In genomic region chrX:6941041-6941440, GRCh38 we compare ENCODE assay signal across 15 cellular contexts.
A peak's percentile ranks its signal among the peaks of the same experiment; 100 is the strongest.
DNase-seq lines count a peak whose midpoint lies in the region; ATAC-seq and TF ChIP-seq lines count a peak whose summit lies in the region.
"Had no signal": no experiment of that assay in that cellular context is flagged by ENCODE, and none has a peak within 500 bp of the region (broad histone marks: within the 10 kb centered on the region; RNA-seq: fewer than 3 reads in every experiment).

No MANE protein-coding gene starts in this region.

- no peak overlapping the region for H2AFZ ChIP-seq in IMR-90 (replicated peaks; ENCODE audit: low read length, poor library complexity)
- H2AFZ ChIP-seq in fibroblast of lung (ENCODE audit: low read length) = no peak overlapping the region
- no peak overlapping the region for H2AFZ ChIP-seq in neuronal stem cell (ENCODE audit: low read length)

- no TSS peak for BruUV-seq in IMR-90 (replicated peaks; lab: Mats Ljungman, UMichigan)

- peak; percentile 9 for DNase-seq in Caki2 (ENCODE audit: low read depth)
- DNase-seq in IMR-90 = peak; percentile 8
- peak; percentile 0 to 13 for DNase-seq in fibroblast of lung (ENCODE audit: low read depth in 2 of 2)
- DNase-seq in renal cortical epithelial cell (ENCODE audit: low read depth) = peak; percentile 26
- no peak for DNase-seq in GM10266 (ENCODE audit: extremely low spot score)
- no peak for DNase-seq in neuronal stem cell (ENCODE audit: low spot score)
- DNase-seq in HuH-7 (ENCODE audit: low spot score) = no peak
- DNase-seq: BE2C; CD8-positive, alpha-beta memory T cell; NCI-H1105 treated with DMSO at 0.1 percent for 48 hours; NCI-H187; NCI-H446 had no signal

- no peaks in the 10 kb centered on the region; the same call in 1 of the 2 replicates for H3K9me3 ChIP-seq in IMR-90 (ENCODE audit: control insufficient read depth, insufficient read depth, low read length)
- no peaks in the 10 kb centered on the region for H3K9me3 ChIP-seq in fibroblast of lung (ENCODE audit: control insufficient read depth, insufficient read depth, low read depth, low read length)
- no peaks in the 10 kb centered on the region for H3K9me3 ChIP-seq in neuronal stem cell (replicated peaks in 1 of 2; ENCODE audit: control insufficient read depth in 2 of 2, insufficient read depth in 1 of 2, low read depth in 1 of 2, low read length in 2 of 2)
- H3K9me3 ChIP-seq: BE2C had no signal

- no peak for TF ChIP-seq POLR2A in IMR-90 (IDR thresholded peaks at IDR 0.05; ENCODE audit: low read depth, low read length)

- intact Hi-C loops in IMR-90 (cut with micrococcal nuclease) = no loop called here

- H3K4me2 ChIP-seq in IMR-90 (ENCODE audit: low read depth, low read length) (no peak overlapping the region), fibroblast of lung (ENCODE audit: extremely low read depth, insufficient read depth, low read length) (no peak overlapping the region), neuronal stem cell (ENCODE audit: insufficient read depth, low read length, poor library complexity, severe bottlenecking) (no peak overlapping the region)

- H2BK12ac ChIP-seq in neuronal stem cell (ENCODE audit: low read length) = no peak overlapping the region

- TF ChIP-seq RAD21 in IMR-90 (IDR thresholded peaks at IDR 0.05; ENCODE audit: low read length) = no peak

- no peak overlapping the region for H3K18ac ChIP-seq in IMR-90 (ENCODE audit: low read depth, low read length)
- no peak overlapping the region for H3K18ac ChIP-seq in neuronal stem cell (ENCODE audit: low read length)

- H4K8ac ChIP-seq in IMR-90 (ENCODE audit: low read depth in 2 of 2, low read length in 2 of 2) (no peak overlapping the region), neuronal stem cell (ENCODE audit: low read depth, low read length) (no peak overlapping the region)

- H4K91ac ChIP-seq in IMR-90 (ENCODE audit: insufficient read depth, low read depth, low read length) (no peak overlapping the region), neuronal stem cell (ENCODE audit: low read depth, low read length, poor library complexity) (no peak overlapping the region)

- H3K4me3 ChIP-seq in IMR-90 (ENCODE audit: insufficient read depth, low read depth, low read length) (no peak overlapping the region), fibroblast of lung (replicated peaks in 1 of 4; ENCODE audit: control extremely low read depth in 1 of 4, insufficient read depth in 1 of 4, low read depth in 3 of 4, low read length in 4 of 4) (no peak overlapping the region), neuronal stem cell (ENCODE audit: low read length in 2 of 2) (no peak overlapping the region)
- H3K4me3 ChIP-seq: SK-N-MC had no signal

- no peak overlapping the region for H2BK20ac ChIP-seq in IMR-90 (ENCODE audit: low read depth, low read length)

- no peaks in the 10 kb centered on the region for H3K9me1 ChIP-seq in IMR-90 (ENCODE audit: insufficient read depth, low read length)

- no peak for TF ChIP-seq CTCF in IMR-90 (conservative IDR thresholded peaks at IDR 0.05; ENCODE audit: low read depth, low read length)
- no peak for TF ChIP-seq CTCF in fibroblast of lung (conservative IDR thresholded peaks at IDR 0.05 in 1 of 2, IDR thresholded peaks at IDR 0.05 in 1 of 2; ENCODE audit: low read depth in 1 of 2, low read length in 2 of 2)
- no peak for TF ChIP-seq CTCF in GM10266 (IDR thresholded peaks at IDR 0.05; ENCODE audit: control insufficient read depth, insufficient read depth, low read depth, missing control alignments)

- no peak overlapping the region for H2AK5ac ChIP-seq in IMR-90 (ENCODE audit: low read depth, low read length)
- no peak overlapping the region for H2AK5ac ChIP-seq in neuronal stem cell (ENCODE audit: low read depth, low read length)

- no peak overlapping the region for H3K4ac ChIP-seq in IMR-90 (ENCODE audit: low read depth, low read length)
- no peak overlapping the region for H3K4ac ChIP-seq in neuronal stem cell (ENCODE audit: low read length)

- no peak; the same call in 1 of the 2 replicates for ATAC-seq in IMR-90 (ENCODE audit: low read depth)
- ATAC-seq: Panc1, Right ventricle myocardium inferior had no signal

- no peak overlapping the region for H2BK120ac ChIP-seq in IMR-90 (ENCODE audit: low read depth, low read length)
- H2BK120ac ChIP-seq in neuronal stem cell (ENCODE audit: low read depth, low read length) = no peak overlapping the region

- POLR2A ChIA-PET in IMR-90 (lab: Charles Lee; ENCODE audit: unreplicated experiment) = no interaction called here

- H4K5ac ChIP-seq in IMR-90 (ENCODE audit: low read depth, low read length) = no peak overlapping the region

- H3K14ac ChIP-seq in IMR-90 (replicated peaks; ENCODE audit: low read depth, low read length) = no peak overlapping the region
- no peak overlapping the region for H3K14ac ChIP-seq in neuronal stem cell (ENCODE audit: low read length)

- H3K9ac ChIP-seq in IMR-90 (ENCODE audit: low read depth, low read length) (no peak overlapping the region), fibroblast of lung (ENCODE audit: insufficient read depth, low read length) (no peak overlapping the region), neuronal stem cell (ENCODE audit: low read depth, low read length, poor library complexity) (no peak overlapping the region)

- H3K56ac ChIP-seq in IMR-90 (ENCODE audit: extremely low read depth, insufficient read depth, low read length) = no peak overlapping the region

- H4K20me1 ChIP-seq in IMR-90 (ENCODE audit: insufficient read depth, low read length) (no peaks in the 10 kb centered on the region), fibroblast of lung (ENCODE audit: control insufficient read depth, extremely low read depth, insufficient read depth, low read length) (no peaks in the 10 kb centered on the region)

- dilution Hi-C loops in IMR-90 (cut with HindIII; ENCODE audit: low sequenced_read_pairs, unreplicated experiment) = no loop called here

- no peaks in the 10 kb centered on the region for H3K79me2 ChIP-seq in fibroblast of lung (ENCODE audit: control insufficient read depth, insufficient read depth, low read length)

- H3K23ac ChIP-seq in IMR-90 (ENCODE audit: low read depth, low read length) (no peak overlapping the region), neuronal stem cell (ENCODE audit: low read depth, low read length, poor library complexity) (no peak overlapping the region)

- H2AK9ac ChIP-seq in IMR-90 (replicated peaks; ENCODE audit: low read depth, low read length, poor library complexity) = no peak overlapping the region

- no peaks in the 10 kb centered on the region for H3K4me1 ChIP-seq in IMR-90 (ENCODE audit: control insufficient read depth, insufficient read depth, low read length)
- no peaks in the 10 kb centered on the region for H3K4me1 ChIP-seq in fibroblast of lung (ENCODE audit: control insufficient read depth, extremely low read depth, insufficient read depth, low read length)
- no peaks in the 10 kb centered on the region for H3K4me1 ChIP-seq in neuronal stem cell (ENCODE audit: control insufficient read depth in 2 of 2, insufficient read depth in 1 of 2, low read depth in 1 of 2, low read length in 2 of 2)
- H3K4me1 ChIP-seq: BE2C had no signal

- in situ Hi-C loops in Caki2 (cut with HindIII; ENCODE audit: low pct_unique_long_range_greater_than_20kb, low sequenced_read_pairs) (no loop called here), IMR-90 (cut with MboI; ENCODE audit: low sequenced_read_pairs) (no loop called here)

- H2BK5ac ChIP-seq in IMR-90 (ENCODE audit: low read depth, low read length, poor library complexity, severe bottlenecking) = no peak overlapping the region
- no peak overlapping the region for H2BK5ac ChIP-seq in neuronal stem cell (ENCODE audit: low read length)

- H3K27ac ChIP-seq in IMR-90 (ENCODE audit: insufficient read depth, low read length) (no peak overlapping the region), fibroblast of lung (ENCODE audit: insufficient read depth, low read length) (no peak overlapping the region), neuronal stem cell (replicated peaks; ENCODE audit: low read length) (no peak overlapping the region)
- H3K27ac ChIP-seq: SK-N-MC had no signal

- H3K27me3 ChIP-seq in IMR-90 (ENCODE audit: control insufficient read depth, insufficient read depth, low read length) = no peaks in the 10 kb centered on the region
- no peaks in the 10 kb centered on the region for H3K27me3 ChIP-seq in fibroblast of lung (ENCODE audit: control insufficient read depth, insufficient read depth, low read length)
- no peaks in the 10 kb centered on the region for H3K27me3 ChIP-seq in neuronal stem cell (ENCODE audit: control insufficient read depth in 3 of 3, insufficient read depth in 3 of 3, low read depth in 1 of 3, low read length in 3 of 3)
- H3K27me3 ChIP-seq: BE2C had no signal

- CTCF ChIA-PET in IMR-90 (lab: Yijun Ruan, JAX) = no interaction called here

- H3K79me1 ChIP-seq in IMR-90 (ENCODE audit: low read depth in 1 of 2, low read length in 2 of 2) (no peaks in the 10 kb centered on the region), neuronal stem cell (ENCODE audit: low read depth, low read length) (no peaks in the 10 kb centered on the region)

- H2BK15ac ChIP-seq in IMR-90 (ENCODE audit: low read depth, low read length) (no peak overlapping the region), neuronal stem cell (ENCODE audit: low read length) (no peak overlapping the region)

- H3K36me3 ChIP-seq in IMR-90 (ENCODE audit: control insufficient read depth, insufficient read depth, low read length) (no peaks in the 10 kb centered on the region), fibroblast of lung (ENCODE audit: control insufficient read depth, insufficient read depth, low read length) (no peaks in the 10 kb centered on the region), neuronal stem cell (replicated peaks in 1 of 2; ENCODE audit: control insufficient read depth in 2 of 2, insufficient read depth in 2 of 2, low read length in 2 of 2) (no peaks in the 10 kb centered on the region)
- H3K36me3 ChIP-seq: BE2C had no signal

TF ChIP-seq in IMR-90, 13 proteins besides CTCF, POLR2A, EP300 and RAD21 (continues in another document):
- TF ChIP-seq RFX5 (IDR thresholded peaks at IDR 0.05; ENCODE audit: low read depth, low read length) (no peak), CHD1 (IDR thresholded peaks at IDR 0.05; ENCODE audit: low read depth, low read length) (no peak), SMC3 (IDR thresholded peaks at IDR 0.05; ENCODE audit: low read depth, low read length) (no peak), NFE2L2 (IDR thresholded peaks at IDR 0.05; ENCODE audit: low read depth, low read length) (no peak), BHLHE40 (IDR thresholded peaks at IDR 0.05; ENCODE audit: low read depth, low read length) (no peak), RCOR1 (IDR thresholded peaks at IDR 0.05; ENCODE audit: insufficient replicate concordance, low read length) (no peak)
- TF ChIP-seq, protein P1, sequence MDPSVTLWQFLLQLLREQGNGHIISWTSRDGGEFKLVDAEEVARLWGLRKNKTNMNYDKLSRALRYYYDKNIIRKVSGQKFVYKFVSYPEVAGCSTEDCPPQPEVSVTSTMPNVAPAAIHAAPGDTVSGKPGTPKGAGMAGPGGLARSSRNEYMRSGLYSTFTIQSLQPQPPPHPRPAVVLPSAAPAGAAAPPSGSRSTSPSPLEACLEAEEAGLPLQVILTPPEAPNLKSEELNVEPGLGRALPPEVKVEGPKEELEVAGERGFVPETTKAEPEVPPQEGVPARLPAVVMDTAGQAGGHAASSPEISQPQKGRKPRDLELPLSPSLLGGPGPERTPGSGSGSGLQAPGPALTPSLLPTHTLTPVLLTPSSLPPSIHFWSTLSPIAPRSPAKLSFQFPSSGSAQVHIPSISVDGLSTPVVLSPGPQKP (IDR thresholded peaks at IDR 0.05; ENCODE audit: borderline replicate concordance, low read depth, low read length) = no peak

Comparison
In these comparisons a context has a peak if more than half of its experiments do, and no peak if none do; other contexts are left out.
1. DNase-seq: peak in Caki2 (single experiment), IMR-90 (single experiment), fibroblast of lung (2 of 2) and renal cortical epithelial cell (single experiment); none in GM10266 (single experiment), neuronal stem cell (single experiment) and HuH-7 (single experiment).